Comparison of ENCODE assay signal across 8 cellular contexts in the genomic region with DNA sequence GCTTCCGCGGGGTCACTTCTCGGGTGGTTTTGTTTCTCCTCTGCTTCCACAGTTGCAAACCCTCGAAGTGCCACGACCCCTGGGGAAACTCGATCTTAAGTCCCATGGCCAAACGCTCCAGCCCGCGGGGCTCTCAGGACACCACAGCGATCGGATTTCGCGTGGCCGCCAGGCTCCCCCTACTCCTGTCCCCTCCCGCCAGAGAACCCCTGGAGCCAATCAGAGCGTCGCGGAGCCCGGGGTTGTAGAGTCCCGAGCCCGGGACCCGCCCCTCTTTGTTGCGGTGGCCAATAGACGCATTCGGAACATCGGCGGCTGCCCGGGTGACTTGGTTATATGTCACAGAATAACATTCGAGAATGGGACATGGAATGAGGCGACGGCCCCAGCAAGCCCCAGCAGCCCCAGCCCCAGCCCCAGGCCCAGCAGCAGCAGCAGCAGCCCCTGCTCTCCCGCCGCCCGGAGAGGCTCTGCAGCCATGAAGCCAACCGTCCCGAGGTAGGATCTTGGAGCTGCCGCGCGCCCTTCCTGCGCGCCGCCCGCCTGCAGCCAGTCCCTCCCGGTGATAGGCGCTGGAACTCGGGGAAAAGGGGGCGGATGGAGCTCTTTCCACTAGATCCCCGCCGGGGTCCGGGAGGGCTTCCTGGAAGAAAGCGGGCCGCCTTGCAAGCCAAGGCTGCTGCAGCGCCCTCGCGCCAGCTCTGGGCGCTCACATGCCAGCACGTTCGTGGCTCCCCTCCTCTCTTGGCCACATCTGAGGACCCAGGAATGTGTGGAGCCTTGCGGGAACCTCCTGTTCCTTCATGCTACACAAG. TPM values are rescaled to one million over a fixed set of nuclear protein-coding genes. Genes with fewer than 3 reads are reported as not detected.
DNase-seq lines count a peak whose midpoint lies in the region; ATAC-seq and TF ChIP-seq lines count a peak whose summit lies in the region.

A gene (plus strand): TSS at position 299 of the 815 bp plus-strand sequence. CDS start 1,002 bp downstream, outside the sequence.

- H3K4me3 Mint-ChIP-seq in endodermal cell, result peak within 1 kb of the TSS; percentile 77

- TF ChIP-seq POLR2A in GM18951 (IDR thresholded peaks at IDR 0.05; ENCODE audit: extremely low read depth, insufficient read depth, insufficient read length), result peak; percentile 57

- DNase-seq in Ammon's horn (ENCODE audit: low spot score), result peak; percentile 90
- DNase-seq in NCI-H446 (lab: John Stamatoyannopoulos, UW), result peak; percentile 80 to 93
- peak; percentile 70 to 79 for DNase-seq in activated CD4-positive, alpha-beta T cell treated with anti-CD3 and anti-CD28 coated beads, Interleukin-2, amount 50 U/mL, for 48 hours
- peak; percentile 96 for DNase-seq in endodermal cell
- peak; percentile 55 to 58 for DNase-seq in stimulated activated CD8-positive, alpha-beta memory T cell treated with anti-CD3 and anti-CD28 coated beads, Interleukin-15, amount 100 ng/mL, for 48 hours (ENCODE audit: low read depth in 2 of 2)

- TF ChIP-seq CTCF in endodermal cell (conservative IDR thresholded peaks at IDR 0.05), result peak; percentile 17

- H3K9ac ChIP-seq in endodermal cell (ENCODE audit: extremely low read depth, low read length, poor library complexity, severe bottlenecking), result peak within 1 kb of the TSS; percentile 47

- H3K4me1 ChIP-seq in endodermal cell (ENCODE audit: control insufficient read depth, insufficient read depth, low read length), result no peaks in the 10 kb centered on the region
- no peaks in the 10 kb centered on the region for H3K4me1 ChIP-seq in mesodermal cell (ENCODE audit: control insufficient read depth, insufficient read depth, low read length, poor library complexity, severe bottlenecking)

- WGBS in endodermal cell (ENCODE audit: insufficient coverage in 1 of 2, insufficient read length in 1 of 2), 2 experiments, result 0 to 1% methylated on average over 44 to 59 of the region's 59 CpGs
- 0 to 1% methylated on average over 40 to 53 of the region's 59 CpGs for WGBS in mesodermal cell (ENCODE audit: insufficient coverage in 2 of 2), 2 experiments

- peaks cover 5% of the 10 kb centered on the region for H3K36me3 Mint-ChIP-seq in endodermal cell (ENCODE audit: low read depth)

- H3K4me3 ChIP-seq in endodermal cell (ENCODE audit: low read length) (peak within 1 kb of the TSS; percentile 83), mesodermal cell (ENCODE audit: extremely low read depth, insufficient read depth, low read length, poor library complexity, severe bottlenecking) (peak within 1 kb of the TSS; percentile 68)

- ATAC-seq in HG03159 (IDR thresholded peaks at IDR 0.05; ENCODE audit: unreplicated experiment), result peak; percentile 95

- in situ Hi-C loops in GM18951 (cut with MboI; ENCODE audit: low sequenced_read_pairs, unreplicated experiment), result no loop called here

- H3K4me1 Mint-ChIP-seq in endodermal cell, result peaks cover 3% of the 10 kb centered on the region

- peaks cover 7% of the 10 kb centered on the region for H3K9me3 Mint-ChIP-seq in endodermal cell

- H3K9me3 ChIP-seq in endodermal cell (ENCODE audit: control insufficient read depth, low read length) (no peaks in the 10 kb centered on the region), mesodermal cell (ENCODE audit: control insufficient read depth, low read length) (no peaks in the 10 kb centered on the region)

- H3K27me3 Mint-ChIP-seq in endodermal cell (ENCODE audit: insufficient read depth), result peaks cover 21% of the 10 kb centered on the region

- H3K27ac ChIP-seq in endodermal cell (ENCODE audit: low read depth, low read length) (peak within 1 kb of the TSS; percentile 40), mesodermal cell (ENCODE audit: low read depth, low read length, severe bottlenecking) (no peak within 1 kb of the TSS)

- H3K36me3 ChIP-seq in endodermal cell (ENCODE audit: control insufficient read depth, insufficient read depth, low read length) (no peaks in the 10 kb centered on the region), mesodermal cell (ENCODE audit: control insufficient read depth, insufficient read depth, low read length) (peaks cover 9% of the 10 kb centered on the region)

- peak within 1 kb of the TSS; percentile 94 for H3K27ac Mint-ChIP-seq in endodermal cell

- H3K27me3 ChIP-seq in endodermal cell (ENCODE audit: control insufficient read depth, insufficient read depth, low read length, poor library complexity, severe bottlenecking), result peaks cover 14% of the 10 kb centered on the region

RNA-seq across cellular contexts. Expression of the gene that starts here (rescaled TPM):
- 10 to 100 TPM; 13.7 to 30.2 TPM for total RNA-seq in endodermal cell
- polyA plus RNA-seq in endodermal cell (2013, experiment 1 of 2), result 22.4 TPM
- polyA plus RNA-seq in endodermal cell (2013, experiment 2 of 2), result 18.2 TPM
- polyA plus RNA-seq in mesodermal cell (2013, experiment 1 of 2), result 9.2 TPM
- polyA plus RNA-seq in mesodermal cell (2013, experiment 2 of 2), result 9.3 TPM
